Comparison of ENCODE assay signal across 35 cellular contexts in the genomic region with DNA sequence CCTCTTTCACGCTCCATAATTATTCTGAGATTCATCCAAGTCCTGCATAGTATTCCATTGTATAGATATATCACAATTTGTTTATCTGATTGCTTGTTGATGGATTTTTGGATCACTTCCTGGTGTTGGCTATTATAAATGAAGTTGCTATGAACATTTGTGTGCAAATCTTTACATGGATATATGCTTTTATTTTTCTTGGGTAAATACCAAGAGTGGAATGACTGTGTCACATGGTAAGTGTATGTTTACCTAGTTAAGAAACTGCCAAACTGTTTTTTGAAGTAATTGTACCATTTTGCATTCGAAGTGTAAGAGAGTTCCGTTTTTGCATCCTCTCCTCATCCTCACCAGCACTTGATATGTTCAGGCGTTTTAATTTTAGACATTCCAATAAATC. TPM values are rescaled to one million over a fixed set of nuclear protein-coding genes. Genes with fewer than 3 reads are reported as not detected.
"Had no signal": no experiment of that assay in that cellular context is flagged by ENCODE, and none has a peak within 500 bp of the region (broad histone marks: within the 10 kb centered on the region; RNA-seq: fewer than 3 reads in every experiment).

No MANE protein-coding gene starts in this region.

- H3K9me3 ChIP-seq: esophagus muscularis mucosa, gastroesophageal sphincter had no signal

- FAIRE-seq: astrocyte, bronchial epithelial cell had no signal

- H3K9me3 Mint-ChIP-seq: activated B cell treated with CpG ODN at 0.5 μM for 24 hours; activated CD8-positive, alpha-beta T cell treated with anti-CD3 and anti-CD28 coated beads for 36 hours; effector memory CD8-positive, alpha-beta T cell had no signal

- H3K27ac ChIP-seq: brain microvascular endothelial cell, esophagus muscularis mucosa, gastroesophageal sphincter had no signal

- H3K4me1 ChIP-seq: esophagus muscularis mucosa, gastroesophageal sphincter had no signal

- H3K4me3 ChIP-seq: esophagus muscularis mucosa, gastroesophageal sphincter had no signal

- H3K36me3 Mint-ChIP-seq: activated naive CD8-positive, alpha-beta T cell had no signal

- H3K4me3 Mint-ChIP-seq: activated B cell treated with CpG ODN at 0.5 μM for 24 hours; activated CD8-positive, alpha-beta T cell treated with anti-CD3 and anti-CD28 coated beads for 36 hours; activated naive CD8-positive, alpha-beta T cell; activated T-cell treated with anti-CD3 and anti-CD28 coated beads, Interleukin-2, amount 50 U/mL, for 4 hours; activated T-helper 17 cell treated with anti-CD3 and anti-CD28 coated beads, Interleukin-2, amount 50 U/mL, for 72 hours; central memory CD8-positive, alpha-beta T cell; effector memory CD8-positive, alpha-beta T cell had no signal

- DNase-seq: activated B cell treated with CpG ODN at 0.5 μM for 24 hours; activated CD4-positive, alpha-beta T cell treated with anti-CD3 and anti-CD28 coated beads for 48 hours; activated CD4-positive, alpha-beta T cell treated with anti-CD3 and anti-CD28 coated beads, Interleukin-2, amount 50 U/mL, for 1 hour; activated CD4-positive, alpha-beta T cell treated with anti-CD3 and anti-CD28 coated beads, Interleukin-2, amount 50 U/mL, for 48 hours; activated CD8-positive, alpha-beta memory T cell treated with anti-CD3 and anti-CD28 coated beads for 24 hours; activated CD8-positive, alpha-beta T cell treated with anti-CD3 and anti-CD28 coated beads for 36 hours; activated effector memory CD4-positive, alpha-beta T cell treated with Interleukin-2 at 50 U/mL for 16 hours; activated gamma-delta T cell treated with Interleukin-2 at 50 U/mL for 16 hours; activated naive CD4-positive, alpha-beta T cell treated with anti-CD3 and anti-CD28 coated beads, Interleukin-2, amount 50 U/mL, for 16 hours; activated naive CD4-positive, alpha-beta T cell treated with Interleukin-2 at 50 U/mL for 16 hours; activated T-cell treated with anti-CD3 and anti-CD28 coated beads, Interleukin-2, amount 50 U/mL, for 4 hours; amniotic stem cell; anterior cingulate cortex; brain microvascular endothelial cell; cortex of kidney; dermis blood vessel endothelial cell; effector CD4-positive, alpha-beta T cell; effector memory CD8-positive, alpha-beta T cell; erythroblast; foreskin melanocyte; T-helper 2 cell had no signal

- H3K27me3 ChIP-seq: brain microvascular endothelial cell, esophagus muscularis mucosa, gastroesophageal sphincter had no signal

- ATAC-seq: activated CD4-positive, CD25-positive, alpha-beta regulatory T cell treated with anti-CD3 and anti-CD28 coated beads, Interleukin-2, amount 50 U/mL, for 24 hours; activated CD8-positive, alpha-beta T cell treated with anti-CD3 and anti-CD28 coated beads for 36 hours; activated T-cell treated with anti-CD3 and anti-CD28 coated beads, Interleukin-2, amount 50 U/mL, for 4 hours; activated T-helper 17 cell treated with anti-CD3 and anti-CD28 coated beads, Interleukin-2, amount 50 U/mL, for 72 hours; effector memory CD8-positive, alpha-beta T cell; gastroesophageal sphincter had no signal

- H3K36me3 ChIP-seq: brain microvascular endothelial cell, esophagus muscularis mucosa, gastroesophageal sphincter had no signal

- H3K4me1 Mint-ChIP-seq: activated B cell treated with CpG ODN at 0.5 μM for 24 hours; activated T-helper 17 cell treated with anti-CD3 and anti-CD28 coated beads, Interleukin-2, amount 50 U/mL, for 72 hours; central memory CD8-positive, alpha-beta T cell had no signal

- H3K27ac Mint-ChIP-seq: activated B cell treated with CpG ODN at 0.5 μM for 24 hours; activated CD8-positive, alpha-beta T cell treated with anti-CD3 and anti-CD28 coated beads for 36 hours; activated naive CD8-positive, alpha-beta T cell; activated T-helper 17 cell treated with anti-CD3 and anti-CD28 coated beads, Interleukin-2, amount 50 U/mL, for 72 hours; effector memory CD8-positive, alpha-beta T cell had no signal

RNA-seq across cellular contexts. Expression of gene ROPN1, which starts 34.6 kb away (rescaled TPM):
- total RNA-seq: activated B cell treated with CpG ODN at 0.5 μM for 24 hours; activated CD8-positive, alpha-beta T cell treated with anti-CD3 and anti-CD28 coated beads for 36 hours; activated T-cell treated with anti-CD3 and anti-CD28 coated beads, Interleukin-2, amount 50 U/mL, for 4 hours; activated T-helper 17 cell treated with anti-CD3 and anti-CD28 coated beads, Interleukin-2, amount 50 U/mL, for 72 hours; astrocyte; bronchial epithelial cell; cardiac septum; cerebellum; dermis blood vessel endothelial cell; esophagus muscularis mucosa; fibroblast of lung; glomerular endothelial cell; T-helper 1 cell treated with Interleukin-12 subunit alpha and Interleukin-12 subunit beta and Interleukin-4 antibody, amounts not matched to agents 30 ng/mL and 1 ng/mL, for 36 hours had no signal
- polyA plus RNA-seq: adipose tissue, fibroblast of lung had no signal
